26 cellular contexts compared by ENCODE assay signal in the genomic region with DNA sequence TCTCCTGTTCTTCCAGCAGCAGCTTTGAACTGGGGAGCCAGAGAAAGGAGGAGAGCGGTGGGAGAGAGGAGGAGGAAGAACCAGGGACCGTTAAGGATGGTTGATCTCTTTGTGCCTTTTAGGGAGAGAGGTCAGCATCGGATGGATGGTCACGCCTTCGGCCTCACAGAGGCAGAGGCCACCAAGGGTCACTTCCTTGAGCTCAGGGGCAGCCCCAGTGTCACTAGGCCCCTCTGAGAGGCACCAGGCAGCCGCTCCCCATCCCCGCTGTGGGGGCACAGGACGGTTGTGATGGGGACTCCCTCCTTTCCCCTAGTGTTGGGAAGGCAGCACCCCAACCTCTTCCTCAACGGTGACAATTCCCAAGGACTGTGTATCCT.
"Had no signal": no experiment of that assay in that cellular context is flagged by ENCODE, and none has a peak within 500 bp of the region (broad histone marks: within the 10 kb centered on the region; RNA-seq: fewer than 3 reads in every experiment).

No MANE protein-coding gene starts in this region.

- H3K4me3 ChIP-seq: ascending aorta, body of pancreas had no signal

- H3K4me1 ChIP-seq: ascending aorta, body of pancreas had no signal

- H3K4me3 Mint-ChIP-seq: activated CD4-positive, alpha-beta memory T cell treated with anti-CD3 and anti-CD28 coated beads for 36 hours; activated CD4-positive, alpha-beta T cell treated with anti-CD3 and anti-CD28 coated beads, Interleukin-2, amount 10 ng/mL, durations not matched to agents 7 days and 5 days; activated naive CD8-positive, alpha-beta T cell treated with anti-CD3 and anti-CD28 coated beads, Interleukin-2, amount 50 U/mL, for 24 hours; activated T-cell treated with anti-CD3 and anti-CD28 coated beads, Interleukin-2, amount 50 U/mL, for 72 hours; T-helper 1 cell treated with Interleukin-12 subunit alpha and Interleukin-12 subunit beta and Interleukin-4 antibody, amounts not matched to agents 30 μg/mL and 1 μg/mL, for 36 hours had no signal

- H3K27me3 ChIP-seq: ascending aorta, body of pancreas had no signal

- H3K27ac ChIP-seq: ascending aorta, body of pancreas, RWPE1 had no signal

- H3K27ac Mint-ChIP-seq: activated CD4-positive, alpha-beta memory T cell treated with anti-CD3 and anti-CD28 coated beads for 36 hours; activated CD4-positive, alpha-beta T cell treated with anti-CD3 and anti-CD28 coated beads, Interleukin-2, amount 10 ng/mL, durations not matched to agents 7 days and 5 days; activated naive CD8-positive, alpha-beta T cell treated with anti-CD3 and anti-CD28 coated beads, Interleukin-2, amount 50 U/mL, for 24 hours; activated T-cell treated with anti-CD3 and anti-CD28 coated beads, Interleukin-2, amount 50 U/mL, for 72 hours; activated T-helper 2 cell treated with anti-CD3 and anti-CD28 coated beads, Interferon-gamma antibody, Interleukin-2, Interleukin-4, amounts not matched to agents 10 μg/mL and 5 μg/mL and 100 μg/mL, durations not matched to agents 14 hours and 24 hours and 36 hours; T-helper 1 cell treated with Interleukin-12 subunit alpha and Interleukin-12 subunit beta and Interleukin-4 antibody, amounts not matched to agents 30 μg/mL and 1 μg/mL, for 36 hours had no signal

- H3K27me3 Mint-ChIP-seq: activated CD4-positive, alpha-beta memory T cell treated with anti-CD3 and anti-CD28 coated beads for 36 hours had no signal

- H3K36me3 ChIP-seq: ascending aorta had no signal

- DNase-seq: activated CD4-positive, alpha-beta memory T cell treated with anti-CD3 and anti-CD28 coated beads for 36 hours; activated CD4-positive, alpha-beta T cell treated with anti-CD3 and anti-CD28 coated beads, Interleukin-2, amount 10 ng/mL, durations not matched to agents 7 days and 5 days; activated CD4-positive, CD25-positive, alpha-beta regulatory T cell treated with anti-CD3 and anti-CD28 coated beads, Interleukin-2, amount 50 U/mL, for 72 hours; activated CD8-positive, alpha-beta memory T cell treated with anti-CD3 and anti-CD28 coated beads, Interleukin-2, amount 50 U/mL, for 4 hours; activated naive CD4-positive, alpha-beta T cell treated with Interleukin-2 at 50 U/mL for 16 hours; activated naive CD8-positive, alpha-beta T cell treated with anti-CD3 and anti-CD28 coated beads, Interleukin-2, amount 50 U/mL, for 24 hours; activated T-cell treated with anti-CD3 and anti-CD28 coated beads, Interleukin-2, amount 50 U/mL, for 72 hours; amniotic stem cell; body of pancreas; Karpas-422; NCI-H1105 treated with DMSO at 0.1 percent for 48 hours; NCI-H1436 treated with DMSO at 0.1 percent for 48 hours; NCI-H187; NCI-H2171; NCI-H226; NCI-H526 treated with DMSO at 0.1 percent for 48 hours; NK-92 treated with Interleukin-12 subunit alpha and Interleukin-12 subunit beta, amount 100 ng/mL, for 24 hours; OCI-M1; SHP77 treated with DMSO at 0.1 percent for 48 hours had no signal

- H3K9me3 ChIP-seq: body of pancreas had no signal

- ATAC-seq: activated naive CD4-positive, alpha-beta T cell treated with anti-CD3 and anti-CD28 coated beads, Interleukin-2, amount 50 U/mL, for 72 hours; activated naive CD8-positive, alpha-beta T cell treated with anti-CD3 and anti-CD28 coated beads, Interleukin-2, amount 50 U/mL, for 24 hours; activated T-cell treated with anti-CD3 and anti-CD28 coated beads, Interleukin-2, amount 50 U/mL, for 72 hours; body of pancreas; Panc1 had no signal

- FAIRE-seq: bronchial epithelial cell had no signal
